In genomic region chr3:145817870-145818483, GRCh38 we compare ENCODE assay signal across 24 cellular contexts.
A peak's percentile ranks its signal among the peaks of the same experiment; 100 is the strongest.
DNase-seq lines count a peak whose midpoint lies in the region; ATAC-seq, FAIRE-seq and TF ChIP-seq lines count a peak whose summit lies in the region.
"Had no signal": no experiment of that assay in that cellular context is flagged by ENCODE, and none has a peak within 500 bp of the region (broad histone marks: within the 10 kb centered on the region; RNA-seq: fewer than 3 reads in every experiment).

No MANE protein-coding gene starts in this region.

- no peak for TF ChIP-seq CTCF in H1 (IDR thresholded peaks at IDR 0.05; ENCODE audit: control extremely low read depth in 1 of 3, insufficient read depth in 1 of 3, low read depth in 1 of 3, low read length in 3 of 3)
- TF ChIP-seq CTCF in mucosa of descending colon (IDR thresholded peaks at IDR 0.05), result no peak

- DNase-seq in GM12892 (ENCODE audit: insufficient read length) (no peak), H1 (ENCODE audit: low read depth in 1 of 2, low spot score in 2 of 2) (no peak), GM12891 (ENCODE audit: insufficient read length, low spot score) (no peak), mucosa of descending colon (no peak)
- no peak for DNase-seq in activated CD8-positive, alpha-beta memory T cell treated with anti-CD3 and anti-CD28 coated beads, Interleukin-2, amount 50 U/mL, for 4 hours
- no peak for DNase-seq in effector CD8-positive, alpha-beta T cell (lab: John Stamatoyannopoulos, UW)
- DNase-seq: activated naive CD8-positive, alpha-beta T cell treated with anti-CD3 and anti-CD28 coated beads, Interleukin-2, amount 10 ng/mL, durations not matched to agents 7 days and 5 days; activated T-cell treated with anti-CD3 and anti-CD28 coated beads, Interleukin-2, amount 50 U/mL, for 72 hours; brain microvascular endothelial cell; colonic mucosa; HFFc6; hippocampal formation; NCI-H187 treated with DMSO at 0.1 percent for 48 hours; nucleus accumbens; stimulated activated CD4-positive, alpha-beta T cell treated with anti-CD3 and anti-CD28 coated beads, Interleukin-12 subunit alpha, Interleukin-12 subunit beta, amount 100 ng/mL, for 4 hours; uterus had no signal

- H2BK120ac ChIP-seq in H1 (replicated peaks; ENCODE audit: low read depth, low read length), result peak overlapping the region; percentile 61

- peak overlapping the region; percentile 2; the same call in 1 of the 2 replicates for H2BK5ac ChIP-seq in H1 (ENCODE audit: low read depth, low read length)

- no peak overlapping the region for H3K23ac ChIP-seq in H1 (ENCODE audit: insufficient read length)

- H3K23me2 ChIP-seq in H1 (ENCODE audit: low read depth, low read length), result no peaks in the 10 kb centered on the region

- 0 out of 2 replicates have a peak overlapping the region, but pooled peaks have one; percentile 56 for H2BK12ac ChIP-seq in H1 (ENCODE audit: low read depth, low read length)

- POLR2A ChIA-PET in H1 (lab: Charles Lee; ENCODE audit: partially characterized antibody), result no interaction called here

- H3K18ac ChIP-seq in H1 (ENCODE audit: extremely low read depth, low read length), result no peak overlapping the region

- no peak overlapping the region for H3K4ac ChIP-seq in H1 (replicated peaks; ENCODE audit: insufficient read length, low read depth, low read length)

- H3K9me3 ChIP-seq in H1 (ENCODE audit: insufficient read depth in 2 of 2, low read depth in 1 of 2, low read length in 1 of 2), result no peaks in the 10 kb centered on the region
- no peaks in the 10 kb centered on the region for H3K9me3 ChIP-seq in mucosa of descending colon
- H3K9me3 ChIP-seq: colonic mucosa, suprapubic skin, uterus had no signal

- TF ChIP-seq POLR2A in GM12892 (IDR thresholded peaks at IDR 0.05; ENCODE audit: low read depth, low read length) (no peak), H1 (IDR thresholded peaks at IDR 0.05; ENCODE audit: control extremely low read depth in 1 of 2, low read depth in 2 of 2, low read length in 2 of 2) (no peak), GM12891 (IDR thresholded peaks at IDR 0.05; ENCODE audit: low read depth, low read length) (no peak)

- CTCF ChIA-PET in H1 (lab: Charles Lee; ENCODE audit: partially characterized antibody), result interaction anchor here (0.6 kb wide), 1 partner anchor 1177 kb away, joined by 3 read pairs; no protein-coding TSS in a partner anchor

- ATAC-seq in GM21786 (IDR thresholded peaks at IDR 0.05; ENCODE audit: unreplicated experiment) (peak; percentile 84), HG03139 (IDR thresholded peaks at IDR 0.05; ENCODE audit: unreplicated experiment) (peak; percentile 57), mucosa of descending colon (no peak)
- ATAC-seq: activated CD4-positive, CD25-positive, alpha-beta regulatory T cell treated with anti-CD3 and anti-CD28 coated beads, Interleukin-2, amount 50 U/mL, for 24 hours; activated T-cell treated with anti-CD3 and anti-CD28 coated beads, Interleukin-2, amount 50 U/mL, for 72 hours had no signal

- no peak for TF ChIP-seq RAD21 in H1 (IDR thresholded peaks at IDR 0.05 in 1 of 2, conservative IDR thresholded peaks at IDR 0.05 in 1 of 2; ENCODE audit: low read depth in 2 of 2, low read length in 2 of 2)

- intact Hi-C loops in mucosa of descending colon (cut with DNase I, micrococcal nuclease), result no loop called here

- no peak overlapping the region for H2AK5ac ChIP-seq in H1 (ENCODE audit: low read depth, low read length)

- no peaks in the 10 kb centered on the region for H3K79me2 ChIP-seq in H1 (ENCODE audit: control insufficient read depth in 1 of 2, insufficient read depth in 2 of 2, low read length in 2 of 2)

- peak overlapping the region in 1 of 4 experiments; percentile 12; a peak in 1 of 7 replicates for H3K9ac ChIP-seq in H1 (replicated peaks in 1 of 4; ENCODE audit: extremely low read depth in 1 of 4, low read depth in 3 of 4, low read length in 3 of 4)

- FAIRE-seq in GM12892 (lab: Jason Lieb, UNC) (peak; percentile 9), H1 (lab: Jason Lieb, UNC) (no peak), GM12891 (lab: Jason Lieb, UNC) (no peak)
- FAIRE-seq: D721Med, G401.6, keratinocyte had no signal

- H3K79me1 ChIP-seq in H1 (ENCODE audit: low read depth, low read length), result no peaks in the 10 kb centered on the region

- no peaks in the 10 kb centered on the region for H4K20me1 ChIP-seq in H1 (replicated peaks in 1 of 2; ENCODE audit: control insufficient read depth in 1 of 2, insufficient read depth in 2 of 2, low read length in 2 of 2)

- H2BK20ac ChIP-seq in H1 (ENCODE audit: low read length), result no peak overlapping the region

- TF ChIP-seq EP300 in H1 (IDR thresholded peaks at IDR 0.05; ENCODE audit: borderline replicate concordance in 1 of 2, low read depth in 2 of 2, low read length in 2 of 2), result no peak

- no peak overlapping the region for H3K14ac ChIP-seq in H1 (ENCODE audit: insufficient read length)

- H3K27me3 ChIP-seq in H1 (replicated peaks in 1 of 4; ENCODE audit: control insufficient read depth in 3 of 4, extremely low read depth in 1 of 4, insufficient read depth in 3 of 4, low read length in 3 of 4), result no peaks in the 10 kb centered on the region
- H3K27me3 ChIP-seq: brain microvascular endothelial cell, colonic mucosa, suprapubic skin, uterus had no signal

- H3K4me3 ChIP-seq in H1 (ENCODE audit: extremely low read depth in 1 of 4, insufficient read depth in 2 of 4, low read depth in 3 of 4, low read length in 4 of 4), result no peak overlapping the region
- no peak overlapping the region for H3K4me3 ChIP-seq in mucosa of descending colon
- H3K4me3 ChIP-seq: colonic mucosa, suprapubic skin, uterus had no signal

- no peak overlapping the region for H3K4me2 ChIP-seq in H1 (ENCODE audit: insufficient read depth in 1 of 2, low read depth in 2 of 2, low read length in 2 of 2)

- H2AFZ ChIP-seq in H1 (ENCODE audit: low read length), result peak overlapping the region; percentile 67; the same call in 1 of the 2 replicates

- 78 to 100% methylated on average over 1 to 4 of the region's 4 CpGs for WGBS in H1 (ENCODE audit: extremely low coverage in 1 of 2, insufficient coverage in 1 of 2, insufficient read length in 1 of 2, insufficient replicate concordance in 2 of 2, low coverage in 1 of 2, low lambda C conversion rate in 2 of 2, missing lambda C conversion rate in 1 of 2), 2 experiments

- H2BK15ac ChIP-seq in H1 (ENCODE audit: low read length), result no peak overlapping the region

- H3K56ac ChIP-seq in H1 (replicated peaks; ENCODE audit: insufficient read length, low read depth, low read length), result no peak overlapping the region

- H3K27ac ChIP-seq in H1 (ENCODE audit: low read depth, low read length), result no peak overlapping the region
- H3K27ac ChIP-seq: brain microvascular endothelial cell, C4-2B, colonic mucosa, suprapubic skin, uterus had no signal

- H3K4me1 ChIP-seq in H1 (replicated peaks in 1 of 4; ENCODE audit: control insufficient read depth in 3 of 4, insufficient read depth in 4 of 4, low read length in 3 of 4), result peaks cover 0 to 4% (median 2%) of the 10 kb centered on the region in 4 experiments; a peak in 4 of 7 replicates
- no peaks in the 10 kb centered on the region for H3K4me1 ChIP-seq in mucosa of descending colon (ENCODE audit: low read depth)
- H3K4me1 ChIP-seq: colonic mucosa, suprapubic skin, uterus had no signal

- no peak overlapping the region for H4K8ac ChIP-seq in H1 (ENCODE audit: extremely low read depth, insufficient read depth, low read length)

- H4K91ac ChIP-seq in H1 (replicated peaks; ENCODE audit: insufficient read length, low read length), result no peak overlapping the region

- H3K36me3 ChIP-seq in H1 (ENCODE audit: control insufficient read depth in 2 of 4, insufficient read depth in 4 of 4, low read length in 3 of 4), result no peaks in the 10 kb centered on the region
- no peaks in the 10 kb centered on the region for H3K36me3 ChIP-seq in mucosa of descending colon (ENCODE audit: low read depth)
- H3K36me3 ChIP-seq: brain microvascular endothelial cell, colonic mucosa, suprapubic skin, uterus had no signal

- no peak overlapping the region for H4K5ac ChIP-seq in H1 (ENCODE audit: insufficient read length, low read depth, low read length)

TF ChIP-seq in H1, 55 proteins besides CTCF, POLR2A, EP300 and RAD21 (continues in another document):
- TF ChIP-seq RBBP5 (IDR thresholded peaks at IDR 0.05; ENCODE audit: borderline replicate concordance, low read depth, low read length) (no peak), TCF12 (IDR thresholded peaks at IDR 0.05; ENCODE audit: low read depth, low read length) (no peak), TBP (IDR thresholded peaks at IDR 0.05; ENCODE audit: low read depth, low read length) (no peak), CBX5 (IDR thresholded peaks at IDR 0.05; ENCODE audit: low read depth, low read length) (no peak), BACH1 (IDR thresholded peaks at IDR 0.05; ENCODE audit: low read length) (no peak), JUND (IDR thresholded peaks at IDR 0.05; ENCODE audit: low read length) (no peak), ZNF274 (IDR thresholded peaks at IDR 0.05; ENCODE audit: borderline replicate concordance, extremely low read depth, low read length) (no peak), HDAC2 (IDR thresholded peaks at IDR 0.05; ENCODE audit: borderline replicate concordance in 1 of 2, low read depth in 2 of 2, low read length in 2 of 2) (no peak), TAF7 (optimal IDR thresholded peaks at IDR 0.05; ENCODE audit: borderline replicate concordance, low read depth, low read length) (no peak), NANOG (IDR thresholded peaks at IDR 0.05; ENCODE audit: insufficient read depth, low read depth, low read length, poor library complexity, severe bottlenecking) (no peak), KDM5A (IDR thresholded peaks at IDR 0.05; ENCODE audit: low read length) (no peak)

TF ChIP-seq in GM12891, 5 proteins besides CTCF, POLR2A, EP300 and RAD21:
- TF ChIP-seq SPI1 (IDR thresholded peaks at IDR 0.05; ENCODE audit: low read depth, low read length) (no peak), POU2F2 (IDR thresholded peaks at IDR 0.05; ENCODE audit: low read depth, low read length) (no peak), PAX5 (IDR thresholded peaks at IDR 0.05; ENCODE audit: insufficient read depth, low read length, severe bottlenecking) (no peak), POLR2AphosphoS5 (IDR thresholded peaks at IDR 0.05; ENCODE audit: low read depth, low read length) (no peak)
